Comparison of ENCODE assay signal across 8 cellular contexts in the genomic region with DNA sequence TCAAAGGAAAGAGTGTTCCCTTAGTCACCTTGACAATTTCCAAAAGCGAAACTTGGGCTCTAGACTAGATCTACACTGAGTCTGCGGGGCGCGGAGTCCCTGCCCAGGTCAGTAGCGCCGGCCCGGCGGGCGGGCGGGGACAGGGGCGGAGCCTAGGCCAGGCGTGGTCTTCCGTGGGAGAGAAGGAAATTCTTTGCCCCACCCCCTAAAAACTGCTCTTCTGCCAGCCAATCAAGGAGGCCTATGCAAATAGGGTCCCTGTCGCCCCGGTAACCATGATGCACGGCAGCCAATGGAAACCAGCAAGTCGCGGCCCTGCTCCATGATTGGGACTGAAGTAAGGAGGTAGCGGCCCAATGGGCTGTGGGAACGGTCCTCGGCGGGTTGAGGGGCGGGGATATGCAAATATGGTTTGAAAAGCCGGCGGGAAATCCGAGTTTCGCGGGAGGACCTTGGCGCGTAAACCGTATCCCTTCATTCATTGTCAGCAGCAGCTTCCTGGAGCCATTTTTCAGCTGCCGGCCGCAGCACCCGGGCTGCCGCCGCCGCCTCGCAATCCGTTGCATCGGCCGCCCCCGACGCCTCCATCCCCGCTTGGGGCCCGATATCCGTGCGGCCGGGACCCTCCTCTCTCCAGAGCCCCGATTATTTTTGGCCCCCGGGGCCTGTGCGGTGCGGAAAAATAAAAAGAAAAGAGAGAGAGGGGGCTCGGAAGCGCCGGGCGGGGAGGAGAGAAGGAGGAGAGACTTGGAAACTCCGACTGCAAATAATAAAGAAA. TPM values are rescaled to one million over a fixed set of nuclear protein-coding genes. Genes with fewer than 3 reads are reported as not detected.
A peak's percentile ranks its signal among the peaks of the same experiment; 100 is the strongest.
DNase-seq lines count a peak whose midpoint lies in the region; ATAC-seq and TF ChIP-seq lines count a peak whose summit lies in the region.

A gene (plus strand): TSS at position 477 of the 778 bp plus-strand sequence. CDS start 354 bp downstream, outside the sequence.

- 0% methylated on average over 1 to 21 of the region's 57 CpGs for WGBS in gastroesophageal sphincter (ENCODE audit: low coverage in 1 of 2), 2 donors

- no peaks in the 10 kb centered on the region for H3K9me3 Mint-ChIP-seq in HFFc6
- H3K9me3 Mint-ChIP-seq in activated naive CD4-positive, alpha-beta T cell treated with anti-CD3 and anti-CD28 coated beads, Interleukin-2, amount 10 ng/mL, durations not matched to agents 7 days and 5 days, result no peaks in the 10 kb centered on the region

- no peak for TF ChIP-seq EP300 in gastroesophageal sphincter (IDR thresholded peaks at IDR 0.05)

- peak within 1 kb of the TSS; percentile 97 for H3K4me3 Mint-ChIP-seq in HFFc6
- H3K4me3 Mint-ChIP-seq in activated naive CD4-positive, alpha-beta T cell treated with anti-CD3 and anti-CD28 coated beads, Interleukin-2, amount 10 ng/mL, durations not matched to agents 7 days and 5 days, result peak within 1 kb of the TSS; percentile 93

- H3K9me3 ChIP-seq in SK-N-MC (ENCODE audit: low read depth, low read length), result no peaks in the 10 kb centered on the region
- no peaks in the 10 kb centered on the region for H3K9me3 ChIP-seq in gastroesophageal sphincter
- no peaks in the 10 kb centered on the region for H3K9me3 ChIP-seq in neutrophil

- TF ChIP-seq POLR2A in NB4 (IDR thresholded peaks at IDR 0.05; ENCODE audit: extremely low read depth, insufficient read length) (peak; percentile 82), gastroesophageal sphincter (IDR thresholded peaks at IDR 0.05) (no peak)

- TF ChIP-seq CTCF in HFFc6 (IDR thresholded peaks at IDR 0.05) (no peak), NB4 (IDR thresholded peaks at IDR 0.05; ENCODE audit: low read depth, low read length) (no peak), gastroesophageal sphincter (IDR thresholded peaks at IDR 0.05) (no peak), neutrophil (IDR thresholded peaks at IDR 0.05) (peak; percentile 35)

- ATAC-seq in gastroesophageal sphincter, result peak; percentile 99

- peak within 1 kb of the TSS; percentile 95 for H3K9ac ChIP-seq in SK-N-MC (ENCODE audit: insufficient read length)

- peaks cover 16% of the 10 kb centered on the region for H3K36me3 ChIP-seq in SK-N-MC (ENCODE audit: insufficient read depth, low read length)
- no peaks in the 10 kb centered on the region for H3K36me3 ChIP-seq in gastroesophageal sphincter
- H3K36me3 ChIP-seq in neutrophil, result no peaks in the 10 kb centered on the region

- peaks cover 0 to 19% (median 3%) of the 10 kb centered on the region in 3 donors for H3K4me1 ChIP-seq in gastroesophageal sphincter
- peaks cover 33 to 35% of the 10 kb centered on the region in 2 experiments for H3K4me1 ChIP-seq in neutrophil (ENCODE audit: control insufficient read depth in 1 of 2, insufficient read depth in 1 of 2, low read depth in 1 of 2, low read length in 1 of 2)

- H3K27ac ChIP-seq in SK-N-MC, result peak within 1 kb of the TSS; percentile 93
- H3K27ac ChIP-seq in gastroesophageal sphincter, result peak within 1 kb of the TSS; percentile 16 to 92 (median 86)
- peak within 1 kb of the TSS; percentile 99 for H3K27ac ChIP-seq in neutrophil
- peak within 1 kb of the TSS; percentile 16 for H3K27ac ChIP-seq in substantia nigra (ENCODE audit: low read depth, low read length, poor library complexity, severe bottlenecking)

- peaks cover 7% of the 10 kb centered on the region for H3K36me3 Mint-ChIP-seq in HFFc6 (ENCODE audit: low read depth)
- peaks cover 16% of the 10 kb centered on the region for H3K36me3 Mint-ChIP-seq in activated naive CD4-positive, alpha-beta T cell treated with anti-CD3 and anti-CD28 coated beads, Interleukin-2, amount 10 ng/mL, durations not matched to agents 7 days and 5 days

- H3K27me3 ChIP-seq in gastroesophageal sphincter (no peaks in the 10 kb centered on the region), neutrophil (no peaks in the 10 kb centered on the region)

- CTCF ChIA-PET in activated naive CD4-positive, alpha-beta T cell treated with anti-CD3 and anti-CD28 coated beads, Interleukin-2, amount 10 ng/mL, durations not matched to agents 7 days and 5 days (lab: Charles Lee), result no interaction called here

- peaks cover 2% of the 10 kb centered on the region for H3K27me3 Mint-ChIP-seq in HFFc6 (ENCODE audit: insufficient read depth)
- no peaks in the 10 kb centered on the region for H3K27me3 Mint-ChIP-seq in activated naive CD4-positive, alpha-beta T cell treated with anti-CD3 and anti-CD28 coated beads, Interleukin-2, amount 10 ng/mL, durations not matched to agents 7 days and 5 days

- H3K4me3 ChIP-seq in NB4 (ENCODE audit: low read depth, low read length) (peak within 1 kb of the TSS; percentile 92), SK-N-MC (peak within 1 kb of the TSS; percentile 92), gastroesophageal sphincter (peak within 1 kb of the TSS; percentile 64 to 87), neutrophil (ENCODE audit: low read depth in 1 of 2, low read length in 1 of 2) (peak within 1 kb of the TSS; percentile 62 to 87)

- H3K4me1 Mint-ChIP-seq in HFFc6 (ENCODE audit: low read depth), result peaks cover 21% of the 10 kb centered on the region
- peaks cover 45% of the 10 kb centered on the region for H3K4me1 Mint-ChIP-seq in activated naive CD4-positive, alpha-beta T cell treated with anti-CD3 and anti-CD28 coated beads, Interleukin-2, amount 10 ng/mL, durations not matched to agents 7 days and 5 days

- DNase-seq in GM04503 (ENCODE audit: low read depth) (peak; percentile 98), HFFc6 (peak; percentile 100), NB4 (ENCODE audit: low read depth) (peak; percentile 100), SK-N-MC (ENCODE audit: low read depth, low spot score) (peak; percentile 99), substantia nigra (lab: John Stamatoyannopoulos, UW) (peak; percentile 71 to 100 (median 98))
- DNase-seq in activated naive CD4-positive, alpha-beta T cell treated with anti-CD3 and anti-CD28 coated beads, Interleukin-2, amount 10 ng/mL, durations not matched to agents 7 days and 5 days, result peak; percentile 100

- H3K27ac Mint-ChIP-seq in HFFc6, result peak within 1 kb of the TSS; percentile 95
- peak within 1 kb of the TSS; percentile 98 for H3K27ac Mint-ChIP-seq in activated naive CD4-positive, alpha-beta T cell treated with anti-CD3 and anti-CD28 coated beads, Interleukin-2, amount 10 ng/mL, durations not matched to agents 7 days and 5 days

RNA-seq across cellular contexts. Expression of the gene that starts here (rescaled TPM):
- total RNA-seq in HFFc6 (2021; fragmentation: NEBNext Ultra II Directional; extraction: Animal tissue kit (Norgen Biotek cat#: 25700)), result 10 to 100 TPM; 16.3 to 18.5 (median 17.3) TPM
- 1 to 10 TPM; 3.4 to 6.5 (median 5.2) TPM for total RNA-seq in gastroesophageal sphincter

Comparison
In these comparisons a context has a peak if more than half of its experiments do, and no peak if none do; other contexts are left out.
1. Peak in every context shown above with its lines: DNase-seq, ATAC-seq, H3K4me3 ChIP-seq and H3K27ac ChIP-seq.
2. H3K27ac ChIP-seq: peak in every context shown above with its lines; median percentile 99 in neutrophil; 93 in SK-N-MC; 86 in gastroesophageal sphincter; 16 in substantia nigra.